Comparison of ENCODE assay signal across 1 cellular context in genomic region chr14:74875204-74875603, GRCh38.
TF ChIP-seq lines count a peak whose summit lies in the region.

No MANE protein-coding gene starts in this region.

TF ChIP-seq in GM23338, 12 proteins besides CTCF, POLR2A, EP300 and RAD21:
- no peak for TF ChIP-seq ZNF462 (CRISPR knock-in tag; IDR thresholded peaks at IDR 0.05)
- TF ChIP-seq JUNB (IDR thresholded peaks at IDR 0.05; ENCODE audit: unreplicated experiment): no peak
- TF ChIP-seq REST (IDR thresholded peaks at IDR 0.05; ENCODE audit: unreplicated experiment): no peak
- no peak for TF ChIP-seq ZNF114 (CRISPR knock-in tag; IDR thresholded peaks at IDR 0.05)
- TF ChIP-seq NANOG (IDR thresholded peaks at IDR 0.05; ENCODE audit: borderline replicate concordance): no peak
- no peak for TF ChIP-seq POLR2AphosphoS5 (IDR thresholded peaks at IDR 0.05; ENCODE audit: low read depth)
- no peak for TF ChIP-seq STAT1 (IDR thresholded peaks at IDR 0.05; ENCODE audit: unreplicated experiment)
- no peak for TF ChIP-seq CREB1 (CRISPR knock-in tag; IDR thresholded peaks at IDR 0.05; ENCODE audit: low read depth)
- TF ChIP-seq ZNF331 (CRISPR knock-in tag; IDR thresholded peaks at IDR 0.05; ENCODE audit: low read depth): no peak
TF ChIP-seq in GM23338: peak in this region for 0.
